24 cellular contexts compared by ENCODE assay signal in the genomic region with DNA sequence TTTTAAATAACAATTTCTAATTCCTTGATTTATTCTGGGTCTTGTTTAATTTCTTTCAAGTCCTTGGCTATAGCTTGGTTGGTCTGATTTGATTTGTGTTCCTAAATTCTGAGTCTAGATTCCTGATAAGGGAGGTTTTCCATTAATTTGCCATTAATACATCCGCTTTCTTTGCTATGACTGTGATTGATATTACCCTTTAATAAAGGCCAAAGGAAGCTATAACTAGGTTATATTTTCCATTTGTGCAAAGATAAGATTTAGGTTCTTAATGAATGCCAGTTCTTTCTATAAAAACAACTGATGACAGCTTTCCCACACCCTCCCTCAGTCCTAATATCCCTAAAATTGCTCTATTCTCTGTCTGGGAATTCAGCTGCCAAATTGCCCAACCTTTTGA.
"Had no signal": no experiment of that assay in that cellular context is flagged by ENCODE, and none has a peak within 500 bp of the region (broad histone marks: within the 10 kb centered on the region; RNA-seq: fewer than 3 reads in every experiment).

No MANE protein-coding gene starts in this region.

- ATAC-seq: effector memory CD8-positive, alpha-beta T cell; left ventricle myocardium superior; stimulated activated effector memory CD8-positive, alpha-beta T cell treated with anti-CD3 and anti-CD28 coated beads, Interleukin-12 subunit alpha, Interleukin-12 subunit beta, amount 100 ng/mL, for 72 hours; stimulated activated naive CD8-positive, alpha-beta T cell treated with anti-CD3 and anti-CD28 coated beads, Interleukin-15, Interleukin-2, amounts not matched to agents 100 U/mL and 50 U/mL, for 24 hours had no signal

- H3K4me3 Mint-ChIP-seq: effector memory CD8-positive, alpha-beta T cell; immature natural killer cell; memory B cell; nephron; neural progenitor cell; stimulated activated effector memory CD8-positive, alpha-beta T cell treated with anti-CD3 and anti-CD28 coated beads, Interleukin-12 subunit alpha, Interleukin-12 subunit beta, amount 100 ng/mL, for 72 hours; type B pancreatic cell had no signal

- H3K4me1 Mint-ChIP-seq: nephron, neural progenitor cell had no signal

- H3K9me3 Mint-ChIP-seq: effector memory CD8-positive, alpha-beta T cell; immature natural killer cell; memory B cell; nephron; neural progenitor cell; stimulated activated effector memory CD8-positive, alpha-beta T cell treated with anti-CD3 and anti-CD28 coated beads, Interleukin-12 subunit alpha, Interleukin-12 subunit beta, amount 100 ng/mL, for 72 hours; type B pancreatic cell had no signal

- H3K27ac Mint-ChIP-seq: effector memory CD8-positive, alpha-beta T cell; immature natural killer cell; memory B cell; nephron; neural progenitor cell; stimulated activated effector memory CD8-positive, alpha-beta T cell treated with anti-CD3 and anti-CD28 coated beads, Interleukin-12 subunit alpha, Interleukin-12 subunit beta, amount 100 ng/mL, for 72 hours; type B pancreatic cell had no signal

- H3K27me3 ChIP-seq: esophagus squamous epithelium, neural progenitor cell, right atrium auricular region, sigmoid colon, testis, tibial artery had no signal

- H3K27me3 Mint-ChIP-seq: effector memory CD8-positive, alpha-beta T cell; memory B cell; type B pancreatic cell had no signal

- H3K27ac ChIP-seq: esophagus squamous epithelium, neural progenitor cell, parathyroid adenoma, prostate gland, right atrium auricular region, sigmoid colon, testis, tibial artery had no signal

- H3K4me1 ChIP-seq: esophagus squamous epithelium, parathyroid adenoma, prostate gland, right atrium auricular region, sigmoid colon, testis, tibial artery had no signal

- DNase-seq: cortex of kidney; effector memory CD8-positive, alpha-beta T cell; erythroblast; esophagus squamous epithelium; foreskin melanocyte; hypothalamus; immature natural killer cell; left ventricle myocardium superior; sigmoid colon; stimulated activated CD4-positive, alpha-beta T cell treated with anti-CD3 and anti-CD28 coated beads, Interleukin-2, amount 100 ng/mL, for 24 hours; stimulated activated CD4-positive, alpha-beta T cell treated with anti-CD3 and anti-CD28 coated beads, Interleukin-4, amount 100 ng/mL, for 24 hours; stimulated activated naive CD8-positive, alpha-beta T cell treated with anti-CD3 and anti-CD28 coated beads, Interleukin-15, Interleukin-2, amounts not matched to agents 100 U/mL and 50 U/mL, for 24 hours; substantia nigra; testis; tibial artery had no signal

- H3K4me3 ChIP-seq: esophagus squamous epithelium, lung, neural progenitor cell, prostate gland, right atrium auricular region, sigmoid colon, testis, tibial artery had no signal

- H3K9me3 ChIP-seq: esophagus squamous epithelium, prostate gland, right atrium auricular region, sigmoid colon, testis, tibial artery had no signal

- H3K36me3 ChIP-seq: neural progenitor cell, prostate gland had no signal
